17 cellular contexts compared by ENCODE assay signal in genomic region chr3:64059484-64059883, GRCh38.
"Had no signal": no experiment of that assay in that cellular context is flagged by ENCODE, and none has a peak within 500 bp of the region (broad histone marks: within the 10 kb centered on the region; RNA-seq: fewer than 3 reads in every experiment).

No MANE protein-coding gene starts in this region.

- H3K27me3 ChIP-seq: esophagus squamous epithelium, gastroesophageal sphincter, neutrophil, right atrium auricular region, sigmoid colon had no signal

- H3K4me1 ChIP-seq: esophagus squamous epithelium had no signal

- H3K27ac ChIP-seq: epithelial cell of prostate, esophagus squamous epithelium, gastroesophageal sphincter, neutrophil, right atrium auricular region, sigmoid colon had no signal

- H3K36me3 ChIP-seq: esophagus squamous epithelium, gastroesophageal sphincter, neutrophil, right atrium auricular region, sigmoid colon had no signal

- H3K36me3 Mint-ChIP-seq: natural killer cell treated with Interleukin-12 subunit alpha and Interleukin-12 subunit beta and Interleukin-15 and Interleukin-18, amount 100 ng/mL, for 72 hours; type B pancreatic cell had no signal

- H3K4me3 Mint-ChIP-seq: dendritic cell treated with granulocyte-macrophage colony-stimulating factor and Interleukin-4, amounts not matched to agents 40 ng/mL and 50 ng/mL, for 4 days; effector memory CD8-positive, alpha-beta T cell; natural killer cell treated with Interleukin-12 subunit alpha and Interleukin-12 subunit beta and Interleukin-15 and Interleukin-18, amount 100 ng/mL, for 72 hours; type B pancreatic cell had no signal

- H3K9me3 ChIP-seq: esophagus squamous epithelium, gastroesophageal sphincter, neutrophil, right atrium auricular region, sigmoid colon had no signal

- H3K9me3 Mint-ChIP-seq: dendritic cell treated with granulocyte-macrophage colony-stimulating factor and Interleukin-4, amounts not matched to agents 40 ng/mL and 50 ng/mL, for 4 days; effector memory CD8-positive, alpha-beta T cell; natural killer cell treated with Interleukin-12 subunit alpha and Interleukin-12 subunit beta and Interleukin-15 and Interleukin-18, amount 100 ng/mL, for 72 hours; type B pancreatic cell had no signal

- H3K27ac Mint-ChIP-seq: dendritic cell treated with granulocyte-macrophage colony-stimulating factor and Interleukin-4, amounts not matched to agents 40 ng/mL and 50 ng/mL, for 4 days; effector memory CD8-positive, alpha-beta T cell; natural killer cell treated with Interleukin-12 subunit alpha and Interleukin-12 subunit beta and Interleukin-15 and Interleukin-18, amount 100 ng/mL, for 72 hours; type B pancreatic cell had no signal

- H3K4me3 ChIP-seq: esophagus squamous epithelium, gastroesophageal sphincter, right atrium auricular region, sigmoid colon had no signal

- DNase-seq: effector memory CD8-positive, alpha-beta T cell; esophagus squamous epithelium; foreskin fibroblast; glutamatergic neuron; islet precursor cell; mammary epithelial cell; sigmoid colon; small intestine; stimulated activated CD4-positive, alpha-beta T cell treated with anti-CD3 and anti-CD28 coated beads, Interleukin-12 subunit alpha, Interleukin-12 subunit beta, amount 100 ng/mL, for 4 hours; stimulated activated naive CD4-positive, alpha-beta T cell treated with Interleukin-2 at 50 U/mL for 16 hours had no signal
